9 cellular contexts compared by ENCODE assay signal in genomic region chr14:74841230-74842207, GRCh38. TPM values are rescaled to one million over a fixed set of nuclear protein-coding genes. Genes with fewer than 3 reads are reported as not detected.
DNase-seq lines count a peak whose midpoint lies in the region; ATAC-seq, FAIRE-seq and TF ChIP-seq lines count a peak whose summit lies in the region.
"Had no signal": no experiment of that assay in that cellular context is flagged by ENCODE, and none has a peak within 500 bp of the region (broad histone marks: within the 10 kb centered on the region; RNA-seq: fewer than 3 reads in every experiment).

No MANE protein-coding gene starts in this region.

- no peak overlapping the region for H3K4me3 ChIP-seq in HepG2 (replicated peaks in 1 of 3; ENCODE audit: insufficient read depth in 1 of 3, low read depth in 2 of 3, low read length in 3 of 3)
- H3K4me3 ChIP-seq: sigmoid colon had no signal

- no peak overlapping the region for H3K27ac ChIP-seq in HepG2 (ENCODE audit: extremely low read length, insufficient read depth, low read length)
- H3K27ac ChIP-seq: sigmoid colon had no signal

- no peak for TF ChIP-seq RAD21 in HepG2 (CRISPR knock-in tag; IDR thresholded peaks at IDR 0.05)

- CTCF ChIA-PET in HepG2 (lab: Yijun Ruan, JAX; ENCODE audit: low intra/inter-chr PET ratio, low total read pairs) = no interaction called here

- no peaks in the 10 kb centered on the region for H3K79me2 ChIP-seq in HepG2 (ENCODE audit: insufficient read depth, low read length)

- peaks cover 7% of the 10 kb centered on the region for H3K4me1 ChIP-seq in HepG2 (ENCODE audit: insufficient read depth, low read length)
- H3K4me1 ChIP-seq: sigmoid colon had no signal

- H3K9me3 ChIP-seq in HepG2 (ENCODE audit: low read length) = no peaks in the 10 kb centered on the region
- H3K9me3 ChIP-seq: sigmoid colon had no signal

- no peak overlapping the region for H3K9ac ChIP-seq in HepG2 (ENCODE audit: insufficient read depth, low read depth, low read length)

- H3K9me3 Mint-ChIP-seq in natural killer cell = no peaks in the 10 kb centered on the region

- DNase-seq in NOMO-1 treated with DMSO at 0.1 percent for 48 hours (lab: John Stamatoyannopoulos, UW; ENCODE audit: unreplicated experiment) (peak; percentile 88), natural killer cell (no peak), SW 1271 (lab: John Stamatoyannopoulos, UW) (no peak), HepG2 (ENCODE audit: low spot score) (no peak), erythroblast (lab: John Stamatoyannopoulos, UW) (no peak), DMS153 treated with DMSO at 0.1 percent for 48 hours (lab: John Stamatoyannopoulos, UW; ENCODE audit: unreplicated experiment) (no peak)
- DNase-seq: sigmoid colon had no signal

- H3K4me3 Mint-ChIP-seq in natural killer cell = no peak overlapping the region

- no peaks in the 10 kb centered on the region for H3K36me3 Mint-ChIP-seq in natural killer cell

- H3K27me3 ChIP-seq in HepG2 (ENCODE audit: control insufficient read depth in 1 of 2, insufficient read depth in 2 of 2, low read length in 2 of 2) = no peaks in the 10 kb centered on the region
- H3K27me3 ChIP-seq: sigmoid colon had no signal

- H3K36me3 ChIP-seq in HepG2 (replicated peaks in 1 of 2; ENCODE audit: control insufficient read depth in 1 of 2, insufficient read depth in 2 of 2, low read length in 2 of 2) = 0 out of 5 replicates have a peak, but pooled peaks cover 1 to 2% of the 10 kb centered on the region in 2 experiments

- TF ChIP-seq POLR2A in HepG2 (IDR thresholded peaks at IDR 0.05; ENCODE audit: insufficient read depth in 1 of 2, low read depth in 2 of 2, low read length in 2 of 2) (no peak), erythroblast (IDR thresholded peaks at IDR 0.05; ENCODE audit: low read length) (no peak)

- POLR2A ChIA-PET in HepG2 (lab: Yijun Ruan, JAX) = no interaction called here

- H4K20me1 ChIP-seq in HepG2 (ENCODE audit: insufficient read depth, low read length) = no peaks in the 10 kb centered on the region

- H3K4me1 Mint-ChIP-seq in natural killer cell = peaks cover 42 to 46% of the 10 kb centered on the region in 2 donors

- intact Hi-C loops in natural killer cell (cut with micrococcal nuclease) = no loop called here
- intact Hi-C loops in HepG2 (cut with micrococcal nuclease; ENCODE audit: unreplicated experiment) = no loop called here

- TF ChIP-seq EP300 in HepG2 (IDR thresholded peaks at IDR 0.05; ENCODE audit: low read depth in 2 of 2, low read length in 2 of 2) (no peak), HepG2 (CRISPR knock-in tag; IDR thresholded peaks at IDR 0.05; ENCODE audit: borderline replicate concordance) (no peak)

- no peak overlapping the region for H3K4me2 ChIP-seq in HepG2 (ENCODE audit: low read depth, low read length)

- H3K27ac Mint-ChIP-seq in natural killer cell = peak overlapping the region; percentile 97 to 98

- in situ Hi-C loops in HepG2 (cut with HindIII; ENCODE audit: extremely low pct_ligation_motif_present, low pct_unique_long_range_greater_than_20kb) = no loop called here

- ATAC-seq in GM19023 (IDR thresholded peaks at IDR 0.05; ENCODE audit: unreplicated experiment) = peak; percentile 78
- peak; percentile 73 for ATAC-seq in HG02763 (IDR thresholded peaks at IDR 0.05; ENCODE audit: unreplicated experiment)
- peak; percentile 41 to 75 (median 69) for ATAC-seq in natural killer cell
- no peak for ATAC-seq in HepG2

- no peak for FAIRE-seq in HepG2 (lab: Jason Lieb, UNC)

- no TSS peak for BruUV-seq in HepG2 (replicated peaks; lab: Mats Ljungman, UMichigan)

- 92% methylated on average over 4 of the region's 4 CpGs for WGBS in HepG2 (ENCODE audit: low lambda C conversion rate)

- no peak overlapping the region for H2AFZ ChIP-seq in HepG2 (ENCODE audit: low read length)

- no peaks in the 10 kb centered on the region for H3K27me3 Mint-ChIP-seq in natural killer cell (ENCODE audit: low read depth in 2 of 2)

- TF ChIP-seq CTCF in natural killer cell (IDR thresholded peaks at IDR 0.05) (no peak), HepG2 (CRISPR knock-in tag; IDR thresholded peaks at IDR 0.05) (no peak)

TF ChIP-seq in HepG2, 621 proteins besides CTCF, POLR2A, EP300 and RAD21:
- TF ChIP-seq MAF1 (CRISPR knock-in tag; IDR thresholded peaks at IDR 0.05; ENCODE audit: borderline replicate concordance) (no peak), ZBTB34 (CRISPR knock-in tag; IDR thresholded peaks at IDR 0.05) (no peak)

RNA-seq across cellular contexts. Expression of gene PROX2, which starts 34.4 kb away (rescaled TPM):
- total RNA-seq in natural killer cell = 1 to 10 TPM; 5.1 to 7.1 (median 5.7) TPM
- not detected in 2 replicates for total RNA-seq in HepG2 (2016; rRNA removed; fragmentation: Illumina TruSeq; extraction: Trizol)
- total RNA-seq in HepG2 (2016; cell fraction: cytosol; rRNA removed; fragmentation: Illumina TruSeq; extraction: Trizol; ENCODE audit: low read depth) = not detected in 2 replicates
- not detected in 2 replicates for total RNA-seq in HepG2 (2016; cell fraction: insoluble cytoplasmic fraction; rRNA removed; fragmentation: Illumina TruSeq; extraction: Trizol)
- not detected in 2 replicates for total RNA-seq in HepG2 (2016; cell fraction: membrane; rRNA removed; fragmentation: Illumina TruSeq; extraction: Trizol)
- total RNA-seq in HepG2 (2016; cell fraction: nucleus; rRNA removed; fragmentation: Illumina TruSeq; extraction: Trizol) = not detected in 2 replicates
- polyA plus RNA-seq in HepG2 (2011; rRNA removed) = not detected in 2 replicates
- not detected in 2 replicates for polyA plus RNA-seq in HepG2 (2011; cell fraction: cytosol; rRNA removed)
- not detected in 2 replicates for polyA plus RNA-seq in HepG2 (2011; cell fraction: nucleus; rRNA removed)
- 0.47 and 0.59 TPM in 2 replicates for polyA plus RNA-seq in HepG2 (2012)
- not detected in 2 replicates for polyA plus RNA-seq in HepG2 (2016; cell fraction: cytosol; fragmentation: Illumina TruSeq; extraction: Trizol; ENCODE audit: low read depth)
- not detected in 2 replicates for polyA plus RNA-seq in HepG2 (2016; cell fraction: insoluble cytoplasmic fraction; fragmentation: Illumina TruSeq; extraction: Trizol; ENCODE audit: low read depth)
- not detected in 2 replicates for polyA plus RNA-seq in HepG2 (2016; cell fraction: membrane; fragmentation: Illumina TruSeq; extraction: Trizol; ENCODE audit: low read depth)
- not detected in 2 replicates for polyA plus RNA-seq in HepG2 (2016; cell fraction: nucleus; fragmentation: Illumina TruSeq; extraction: Trizol; ENCODE audit: insufficient read depth, low read depth)
- polyA minus RNA-seq in HepG2 (2011; rRNA and poly(A)+ RNA removed; ENCODE audit: low replicate concordance) = not detected in 2 replicates
- not detected in 2 replicates for polyA minus RNA-seq in HepG2 (2011; cell fraction: cytosol; rRNA and poly(A)+ RNA removed)
- not detected in 2 replicates for polyA minus RNA-seq in HepG2 (2011; cell fraction: nucleus; rRNA and poly(A)+ RNA removed)

RNA-seq across cellular contexts. Expression of gene DLST, which starts 40.2 kb away (rescaled TPM):
- total RNA-seq in natural killer cell = 100 to 1,000 TPM; 161 to 180 (median 163) TPM
- 56.5 and 69.9 TPM in 2 replicates for total RNA-seq in HepG2 (2016; rRNA removed; fragmentation: Illumina TruSeq; extraction: Trizol)
- total RNA-seq in HepG2 (2016; cell fraction: cytosol; rRNA removed; fragmentation: Illumina TruSeq; extraction: Trizol; ENCODE audit: low read depth) = 17.0 and 17.6 TPM in 2 replicates
- 53.1 and 69.5 TPM in 2 replicates for total RNA-seq in HepG2 (2016; cell fraction: insoluble cytoplasmic fraction; rRNA removed; fragmentation: Illumina TruSeq; extraction: Trizol)
- total RNA-seq in HepG2 (2016; cell fraction: membrane; rRNA removed; fragmentation: Illumina TruSeq; extraction: Trizol) = 32.7 and 34.6 TPM in 2 replicates
- 51.4 and 61.7 TPM in 2 replicates for total RNA-seq in HepG2 (2016; cell fraction: nucleus; rRNA removed; fragmentation: Illumina TruSeq; extraction: Trizol)
- polyA plus RNA-seq in HepG2 (2011; rRNA removed) = 94.3 and 102 TPM in 2 replicates
- 93.1 and 108 TPM in 2 replicates for polyA plus RNA-seq in HepG2 (2011; cell fraction: cytosol; rRNA removed)
- polyA plus RNA-seq in HepG2 (2011; cell fraction: nucleus; rRNA removed) = 122 and 123 TPM in 2 replicates
- 73.8 and 77.6 TPM in 2 replicates for polyA plus RNA-seq in HepG2 (2012)
- polyA plus RNA-seq in HepG2 (2016; cell fraction: cytosol; fragmentation: Illumina TruSeq; extraction: Trizol; ENCODE audit: low read depth) = 10.6 and 12.2 TPM in 2 replicates
- polyA plus RNA-seq in HepG2 (2016; cell fraction: insoluble cytoplasmic fraction; fragmentation: Illumina TruSeq; extraction: Trizol; ENCODE audit: low read depth) = 80.8 and 82.0 TPM in 2 replicates
- polyA plus RNA-seq in HepG2 (2016; cell fraction: membrane; fragmentation: Illumina TruSeq; extraction: Trizol; ENCODE audit: low read depth) = 19.6 and 22.7 TPM in 2 replicates
- polyA plus RNA-seq in HepG2 (2016; cell fraction: nucleus; fragmentation: Illumina TruSeq; extraction: Trizol; ENCODE audit: insufficient read depth, low read depth) = 113 and 120 TPM in 2 replicates
- 129 and 131 TPM in 2 replicates for polyA minus RNA-seq in HepG2 (2011; rRNA and poly(A)+ RNA removed; ENCODE audit: low replicate concordance)
- 45.5 and 49.7 TPM in 2 replicates for polyA minus RNA-seq in HepG2 (2011; cell fraction: cytosol; rRNA and poly(A)+ RNA removed)
- 71.3 and 89.1 TPM in 2 replicates for polyA minus RNA-seq in HepG2 (2011; cell fraction: nucleus; rRNA and poly(A)+ RNA removed)
